1 cellular context compared by ENCODE assay signal in the genomic region with DNA sequence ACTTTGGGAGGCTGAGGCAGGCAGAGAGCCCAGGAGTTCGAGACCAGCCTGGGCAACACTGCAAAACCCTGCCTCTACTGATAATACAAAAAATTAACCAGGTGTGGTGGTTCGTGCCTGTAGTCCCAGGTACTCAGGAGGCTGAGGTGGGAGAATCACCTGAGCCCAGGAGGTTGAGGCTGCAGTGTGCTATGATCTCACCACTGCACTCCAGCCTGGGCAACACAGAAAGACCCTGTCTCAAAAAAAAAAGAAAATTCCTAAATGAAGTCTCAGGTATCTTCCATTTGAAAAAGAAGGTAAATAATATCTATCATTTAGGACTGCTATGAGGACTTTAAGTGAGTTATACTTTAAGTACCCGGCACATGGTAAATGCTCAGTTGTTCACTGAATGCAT.
TF ChIP-seq lines count a peak whose summit lies in the region.

No MANE protein-coding gene starts in this region.

TF ChIP-seq in A549, 52 proteins besides CTCF, POLR2A, EP300 and RAD21 (continued from another document):
- TF ChIP-seq, protein P1, sequence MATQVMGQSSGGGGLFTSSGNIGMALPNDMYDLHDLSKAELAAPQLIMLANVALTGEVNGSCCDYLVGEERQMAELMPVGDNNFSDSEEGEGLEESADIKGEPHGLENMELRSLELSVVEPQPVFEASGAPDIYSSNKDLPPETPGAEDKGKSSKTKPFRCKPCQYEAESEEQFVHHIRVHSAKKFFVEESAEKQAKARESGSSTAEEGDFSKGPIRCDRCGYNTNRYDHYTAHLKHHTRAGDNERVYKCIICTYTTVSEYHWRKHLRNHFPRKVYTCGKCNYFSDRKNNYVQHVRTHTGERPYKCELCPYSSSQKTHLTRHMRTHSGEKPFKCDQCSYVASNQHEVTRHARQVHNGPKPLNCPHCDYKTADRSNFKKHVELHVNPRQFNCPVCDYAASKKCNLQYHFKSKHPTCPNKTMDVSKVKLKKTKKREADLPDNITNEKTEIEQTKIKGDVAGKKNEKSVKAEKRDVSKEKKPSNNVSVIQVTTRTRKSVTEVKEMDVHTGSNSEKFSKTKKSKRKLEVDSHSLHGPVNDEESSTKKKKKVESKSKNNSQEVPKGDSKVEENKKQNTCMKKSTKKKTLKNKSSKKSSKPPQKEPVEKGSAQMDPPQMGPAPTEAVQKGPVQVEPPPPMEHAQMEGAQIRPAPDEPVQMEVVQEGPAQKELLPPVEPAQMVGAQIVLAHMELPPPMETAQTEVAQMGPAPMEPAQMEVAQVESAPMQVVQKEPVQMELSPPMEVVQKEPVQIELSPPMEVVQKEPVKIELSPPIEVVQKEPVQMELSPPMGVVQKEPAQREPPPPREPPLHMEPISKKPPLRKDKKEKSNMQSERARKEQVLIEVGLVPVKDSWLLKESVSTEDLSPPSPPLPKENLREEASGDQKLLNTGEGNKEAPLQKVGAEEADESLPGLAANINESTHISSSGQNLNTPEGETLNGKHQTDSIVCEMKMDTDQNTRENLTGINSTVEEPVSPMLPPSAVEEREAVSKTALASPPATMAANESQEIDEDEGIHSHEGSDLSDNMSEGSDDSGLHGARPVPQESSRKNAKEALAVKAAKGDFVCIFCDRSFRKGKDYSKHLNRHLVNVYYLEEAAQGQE (IDR thresholded peaks at IDR 0.05), result no peak
- TF ChIP-seq ATOH8 (CRISPR knock-in tag; IDR thresholded peaks at IDR 0.05; ENCODE audit: low read depth), result no peak
- TF ChIP-seq ZNF302 (CRISPR knock-in tag; IDR thresholded peaks at IDR 0.05), result no peak
- no peak for TF ChIP-seq NFE2L2 (conservative IDR thresholded peaks at IDR 0.05; ENCODE audit: low read length)
- TF ChIP-seq, protein P2, sequence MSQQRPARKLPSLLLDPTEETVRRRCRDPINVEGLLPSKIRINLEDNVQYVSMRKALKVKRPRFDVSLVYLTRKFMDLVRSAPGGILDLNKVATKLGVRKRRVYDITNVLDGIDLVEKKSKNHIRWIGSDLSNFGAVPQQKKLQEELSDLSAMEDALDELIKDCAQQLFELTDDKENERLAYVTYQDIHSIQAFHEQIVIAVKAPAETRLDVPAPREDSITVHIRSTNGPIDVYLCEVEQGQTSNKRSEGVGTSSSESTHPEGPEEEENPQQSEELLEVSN (IDR thresholded peaks at IDR 0.05; ENCODE audit: borderline replicate concordance, low read depth), result no peak
